Comparison of ENCODE assay signal across 17 cellular contexts in the genomic region with DNA sequence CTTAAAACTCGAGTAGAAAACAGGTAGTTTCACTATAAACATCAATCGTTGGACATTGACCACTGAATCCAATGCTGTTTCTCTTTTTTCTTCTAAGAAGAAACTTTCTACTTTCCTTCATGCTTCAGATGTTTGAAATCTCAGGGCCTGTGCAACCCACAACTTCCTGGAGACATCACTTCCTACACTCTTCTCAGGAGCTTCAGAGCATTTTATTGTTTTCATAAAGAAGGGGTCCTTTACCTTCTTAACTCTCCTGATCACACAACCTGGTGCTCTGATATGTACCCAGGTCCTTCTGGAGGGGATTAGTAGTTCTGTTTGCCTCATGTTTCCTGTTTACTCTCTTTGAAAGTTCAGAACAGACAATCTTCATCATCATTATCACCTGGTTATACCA.
A peak's percentile ranks its signal among the peaks of the same experiment; 100 is the strongest.
DNase-seq lines count a peak whose midpoint lies in the region; ATAC-seq and TF ChIP-seq lines count a peak whose summit lies in the region.
"Had no signal": no experiment of that assay in that cellular context is flagged by ENCODE, and none has a peak within 500 bp of the region (broad histone marks: within the 10 kb centered on the region; RNA-seq: fewer than 3 reads in every experiment).

No MANE protein-coding gene starts in this region.

- no peaks in the 10 kb centered on the region for H3K27me3 Mint-ChIP-seq in activated CD4-positive, alpha-beta T cell treated with anti-CD3 and anti-CD28 coated beads for 36 hours
- H3K27me3 Mint-ChIP-seq in activated T-helper 2 cell treated with anti-CD3 and anti-CD28 coated beads, Interferon-gamma antibody, Interleukin-2, Interleukin-4, amounts not matched to agents 10 μg/mL and 5 μg/mL and 100 μg/mL, durations not matched to agents 14 hours and 24 hours and 36 hours (ENCODE audit: low read depth) = no peaks in the 10 kb centered on the region
- no peaks in the 10 kb centered on the region for H3K27me3 Mint-ChIP-seq in natural killer cell (ENCODE audit: low read depth in 2 of 2)

- POLR2A ChIA-PET in activated CD4-positive, alpha-beta T cell treated with anti-CD3 and anti-CD28 coated beads for 36 hours (lab: Charles Lee) = no interaction called here

- no peaks in the 10 kb centered on the region for H3K36me3 ChIP-seq in Loucy (ENCODE audit: insufficient read depth, low read length)

- no peak for TF ChIP-seq CTCF in Loucy (conservative IDR thresholded peaks at IDR 0.05; ENCODE audit: low read length)
- TF ChIP-seq CTCF in natural killer cell (IDR thresholded peaks at IDR 0.05) = no peak

- peak overlapping the region; percentile 91 for H3K27ac Mint-ChIP-seq in activated CD4-positive, alpha-beta T cell treated with anti-CD3 and anti-CD28 coated beads for 36 hours
- H3K27ac Mint-ChIP-seq in activated T-helper 2 cell treated with anti-CD3 and anti-CD28 coated beads, Interferon-gamma antibody, Interleukin-2, Interleukin-4, amounts not matched to agents 10 μg/mL and 5 μg/mL and 100 μg/mL, durations not matched to agents 14 hours and 24 hours and 36 hours = peak overlapping the region; percentile 31
- peak overlapping the region; percentile 61 to 87 for H3K27ac Mint-ChIP-seq in natural killer cell

- H3K79me2 ChIP-seq in Loucy (ENCODE audit: insufficient read depth, low read length) = no peaks in the 10 kb centered on the region
- H3K79me2 ChIP-seq: parathyroid adenoma had no signal

- CTCF ChIA-PET in activated CD4-positive, alpha-beta T cell treated with anti-CD3 and anti-CD28 coated beads for 36 hours (lab: Charles Lee) = interaction anchor here (0.7 to 0.9 kb wide), 2 partner anchors 12 to 28 kb away, joined by 3 read pairs; no protein-coding TSS in a partner anchor

- no peaks in the 10 kb centered on the region for H3K9me2 ChIP-seq in Loucy (replicated peaks; ENCODE audit: low read depth, low read length)

- H3K9me3 Mint-ChIP-seq in activated CD4-positive, alpha-beta T cell treated with anti-CD3 and anti-CD28 coated beads for 36 hours (ENCODE audit: low read depth) = no peaks in the 10 kb centered on the region
- no peaks in the 10 kb centered on the region for H3K9me3 Mint-ChIP-seq in activated T-helper 2 cell treated with anti-CD3 and anti-CD28 coated beads, Interferon-gamma antibody, Interleukin-2, Interleukin-4, amounts not matched to agents 10 μg/mL and 5 μg/mL and 100 μg/mL, durations not matched to agents 14 hours and 24 hours and 36 hours
- peaks cover 0 to 2% of the 10 kb centered on the region in 2 donors for H3K9me3 Mint-ChIP-seq in natural killer cell

- H3K9ac ChIP-seq in Loucy (ENCODE audit: low read depth, low read length, poor library complexity, severe bottlenecking) = peak overlapping the region; percentile 61
- H3K9ac ChIP-seq: parathyroid adenoma had no signal

- H3F3A ChIP-seq in Loucy (ENCODE audit: low read depth) = peaks cover 17% of the 10 kb centered on the region; the same call in 1 of the 2 replicates

- H3K4me2 ChIP-seq in Loucy (ENCODE audit: low read depth, low read length, poor library complexity, severe bottlenecking) = peak overlapping the region; percentile 80
- H3K4me2 ChIP-seq: smooth muscle cell had no signal

- no peak for DNase-seq in activated CD4-positive, alpha-beta T cell treated with anti-CD3 and anti-CD28 coated beads for 36 hours
- DNase-seq in activated CD4-positive, alpha-beta T cell treated with anti-CD3 and anti-CD28 coated beads, Interleukin-2, amount 50 U/mL, for 1 hour = no peak
- DNase-seq in activated T-helper 2 cell treated with anti-CD3 and anti-CD28 coated beads, Interferon-gamma antibody, Interleukin-2, Interleukin-4, amounts not matched to agents 10 μg/mL and 5 μg/mL and 100 μg/mL, durations not matched to agents 14 hours and 24 hours and 36 hours (ENCODE audit: low spot score) = no peak
- DNase-seq in natural killer cell (no peak), iPS-NIHi11 (ENCODE audit: low spot score) (no peak), kidney glomerular epithelial cell (lab: John Stamatoyannopoulos, UW) (no peak), germinal center (ENCODE audit: low spot score) (no peak)
- DNase-seq: COR-L47, KG1, left colon, NCI-H1436 treated with DMSO at 0.1 percent for 48 hours, NCI-H510A, PC-3 had no signal

- peaks cover 74% of the 10 kb centered on the region for H3K4me1 ChIP-seq in Loucy (ENCODE audit: insufficient read depth, low read length, poor library complexity, severe bottlenecking)
- H3K4me1 ChIP-seq: parathyroid adenoma had no signal

- ATAC-seq in activated CD4-positive, alpha-beta T cell treated with anti-CD3 and anti-CD28 coated beads for 36 hours = no peak
- no peak for ATAC-seq in natural killer cell
- ATAC-seq: left colon, PC-3 had no signal

- no peaks in the 10 kb centered on the region for H3K27me3 ChIP-seq in Loucy (ENCODE audit: insufficient read depth, low read length, poor library complexity, severe bottlenecking)

- H4K20me1 ChIP-seq in Loucy (ENCODE audit: insufficient read depth, low read length, poor library complexity, severe bottlenecking) = no peaks in the 10 kb centered on the region

- peak overlapping the region; percentile 13 for H3K4me3 Mint-ChIP-seq in activated CD4-positive, alpha-beta T cell treated with anti-CD3 and anti-CD28 coated beads for 36 hours
- no peak overlapping the region for H3K4me3 Mint-ChIP-seq in activated T-helper 2 cell treated with anti-CD3 and anti-CD28 coated beads, Interferon-gamma antibody, Interleukin-2, Interleukin-4, amounts not matched to agents 10 μg/mL and 5 μg/mL and 100 μg/mL, durations not matched to agents 14 hours and 24 hours and 36 hours (ENCODE audit: low read depth)
- H3K4me3 Mint-ChIP-seq in natural killer cell = peak overlapping the region; percentile 62

- H3K36me3 Mint-ChIP-seq in activated CD4-positive, alpha-beta T cell treated with anti-CD3 and anti-CD28 coated beads for 36 hours (ENCODE audit: low read depth) = no peaks in the 10 kb centered on the region
- no peaks in the 10 kb centered on the region for H3K36me3 Mint-ChIP-seq in activated T-helper 2 cell treated with anti-CD3 and anti-CD28 coated beads, Interferon-gamma antibody, Interleukin-2, Interleukin-4, amounts not matched to agents 10 μg/mL and 5 μg/mL and 100 μg/mL, durations not matched to agents 14 hours and 24 hours and 36 hours (ENCODE audit: low read depth)
- no peaks in the 10 kb centered on the region for H3K36me3 Mint-ChIP-seq in natural killer cell

- peak overlapping the region; percentile 59 for H3K4me3 ChIP-seq in Loucy (ENCODE audit: low read length, poor library complexity, severe bottlenecking)
- H3K4me3 ChIP-seq: SK-N-MC, smooth muscle cell had no signal

- peaks cover 64% of the 10 kb centered on the region for H3K4me1 Mint-ChIP-seq in activated CD4-positive, alpha-beta T cell treated with anti-CD3 and anti-CD28 coated beads for 36 hours
- peaks cover 48% of the 10 kb centered on the region for H3K4me1 Mint-ChIP-seq in activated T-helper 2 cell treated with anti-CD3 and anti-CD28 coated beads, Interferon-gamma antibody, Interleukin-2, Interleukin-4, amounts not matched to agents 10 μg/mL and 5 μg/mL and 100 μg/mL, durations not matched to agents 14 hours and 24 hours and 36 hours (ENCODE audit: low read depth)
- peaks cover 60 to 61% of the 10 kb centered on the region in 2 donors for H3K4me1 Mint-ChIP-seq in natural killer cell

- H3K9me3 ChIP-seq in Loucy (ENCODE audit: insufficient read depth, low read depth, low read length) = no peaks in the 10 kb centered on the region

- no peak overlapping the region for H2AFZ ChIP-seq in Loucy (ENCODE audit: low read length)
- H2AFZ ChIP-seq: parathyroid adenoma had no signal

- intact Hi-C loops in activated CD4-positive, alpha-beta T cell treated with anti-CD3 and anti-CD28 coated beads for 36 hours (cut with DNase I, micrococcal nuclease) = no loop called here
- intact Hi-C loops in activated T-helper 2 cell treated with anti-CD3 and anti-CD28 coated beads, Interferon-gamma antibody, Interleukin-2, Interleukin-4, amounts not matched to agents 10 μg/mL and 5 μg/mL and 100 μg/mL, durations not matched to agents 14 hours and 24 hours and 36 hours (cut with micrococcal nuclease) = no loop called here
- intact Hi-C loops in natural killer cell (cut with micrococcal nuclease) = no loop called here

Comparison
In these comparisons a context has a peak if more than half of its experiments do, and no peak if none do; other contexts are left out.
1. H3K27ac Mint-ChIP-seq: peak in every context shown above with its lines; median percentile 91 in activated CD4-positive, alpha-beta T cell treated with anti-CD3 and anti-CD28 coated beads for 36 hours; 74 in natural killer cell; 31 in activated T-helper 2 cell treated with anti-CD3 and anti-CD28 coated beads, Interferon-gamma antibody, Interleukin-2, Interleukin-4, amounts not matched to agents 10 μg/mL and 5 μg/mL and 100 μg/mL, durations not matched to agents 14 hours and 24 hours and 36 hours.